In the genomic region with DNA sequence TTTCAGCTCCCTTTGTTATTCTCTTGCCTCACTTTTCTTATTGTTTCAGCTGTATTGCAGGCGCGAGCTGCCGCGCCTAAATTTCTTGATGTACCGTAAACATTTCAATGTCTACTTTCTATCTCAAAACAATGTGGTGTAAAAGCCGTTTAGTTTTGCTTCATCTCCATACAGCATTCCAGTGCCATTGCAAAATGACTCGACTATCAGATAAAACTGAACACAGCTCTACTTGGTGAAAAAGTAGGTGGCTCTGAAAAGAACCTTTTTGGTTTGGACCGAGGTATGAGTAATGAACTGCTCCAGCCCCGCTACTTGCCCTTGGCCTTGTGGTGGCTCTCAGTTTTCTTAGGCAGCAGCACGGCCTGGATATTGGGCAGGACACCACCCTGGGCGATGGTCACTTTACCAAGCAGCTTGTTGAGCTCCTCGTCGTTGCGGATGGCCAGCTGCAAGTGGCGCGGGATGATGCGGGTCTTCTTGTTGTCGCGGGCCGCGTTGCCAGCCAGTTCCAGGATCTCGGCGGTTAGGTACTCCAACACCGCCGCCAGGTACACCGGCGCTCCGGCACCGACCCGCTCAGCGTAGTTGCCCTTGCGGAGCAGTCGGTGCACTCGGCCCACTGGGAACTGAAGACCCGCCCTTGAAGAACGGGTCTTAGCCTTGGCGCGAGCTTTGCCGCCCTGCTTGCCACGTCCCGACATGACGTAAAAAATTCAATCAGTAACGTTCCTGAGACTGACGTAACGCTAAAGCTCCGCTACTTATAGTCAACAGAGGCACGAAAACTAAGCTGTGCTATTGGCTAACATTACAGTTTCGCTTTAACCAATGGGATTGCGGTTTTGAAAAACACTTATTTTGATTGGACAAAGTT, we compare ENCODE assay signal across 1 cellular context.
A peak's percentile ranks its signal among the peaks of the same experiment; 100 is the strongest.
TF ChIP-seq lines count a peak whose summit lies in the region.

No MANE protein-coding gene starts in this region.

TF ChIP-seq in HepG2, 621 proteins besides CTCF, POLR2A, EP300 and RAD21 (continued from another document and continues in another):
- TF ChIP-seq, protein P1, sequence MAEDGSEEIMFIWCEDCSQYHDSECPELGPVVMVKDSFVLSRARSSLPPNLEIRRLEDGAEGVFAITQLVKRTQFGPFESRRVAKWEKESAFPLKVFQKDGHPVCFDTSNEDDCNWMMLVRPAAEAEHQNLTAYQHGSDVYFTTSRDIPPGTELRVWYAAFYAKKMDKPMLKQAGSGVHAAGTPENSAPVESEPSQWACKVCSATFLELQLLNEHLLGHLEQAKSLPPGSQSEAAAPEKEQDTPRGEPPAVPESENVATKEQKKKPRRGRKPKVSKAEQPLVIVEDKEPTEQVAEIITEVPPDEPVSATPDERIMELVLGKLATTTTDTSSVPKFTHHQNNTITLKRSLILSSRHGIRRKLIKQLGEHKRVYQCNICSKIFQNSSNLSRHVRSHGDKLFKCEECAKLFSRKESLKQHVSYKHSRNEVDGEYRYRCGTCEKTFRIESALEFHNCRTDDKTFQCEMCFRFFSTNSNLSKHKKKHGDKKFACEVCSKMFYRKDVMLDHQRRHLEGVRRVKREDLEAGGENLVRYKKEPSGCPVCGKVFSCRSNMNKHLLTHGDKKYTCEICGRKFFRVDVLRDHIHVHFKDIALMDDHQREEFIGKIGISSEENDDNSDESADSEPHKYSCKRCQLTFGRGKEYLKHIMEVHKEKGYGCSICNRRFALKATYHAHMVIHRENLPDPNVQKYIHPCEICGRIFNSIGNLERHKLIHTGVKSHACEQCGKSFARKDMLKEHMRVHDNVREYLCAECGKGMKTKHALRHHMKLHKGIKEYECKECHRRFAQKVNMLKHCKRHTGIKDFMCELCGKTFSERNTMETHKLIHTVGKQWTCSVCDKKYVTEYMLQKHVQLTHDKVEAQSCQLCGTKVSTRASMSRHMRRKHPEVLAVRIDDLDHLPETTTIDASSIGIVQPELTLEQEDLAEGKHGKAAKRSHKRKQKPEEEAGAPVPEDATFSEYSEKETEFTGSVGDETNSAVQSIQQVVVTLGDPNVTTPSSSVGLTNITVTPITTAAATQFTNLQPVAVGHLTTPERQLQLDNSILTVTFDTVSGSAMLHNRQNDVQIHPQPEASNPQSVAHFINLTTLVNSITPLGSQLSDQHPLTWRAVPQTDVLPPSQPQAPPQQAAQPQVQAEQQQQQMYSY (CRISPR knock-in tag; IDR thresholded peaks at IDR 0.05) = peak; percentile 54
- TF ChIP-seq ZC3H13 (CRISPR knock-in tag; IDR thresholded peaks at IDR 0.05) (peak; percentile 27), ETV6 (CRISPR knock-in tag; conservative IDR thresholded peaks at IDR 0.05) (0 out of 2 replicates have a peak, but pooled peaks have one; percentile 36), FLYWCH1 (CRISPR knock-in tag; IDR thresholded peaks at IDR 0.05) (no peak), MLLT10 (CRISPR knock-in tag; IDR thresholded peaks at IDR 0.05) (no peak), MTF2 (CRISPR knock-in tag; IDR thresholded peaks at IDR 0.05; ENCODE audit: borderline replicate concordance) (no peak), STAG1 (CRISPR knock-in tag; IDR thresholded peaks at IDR 0.05) (0 out of 2 replicates have a peak, but pooled peaks have one; percentile 6), SCMH1 (CRISPR knock-in tag; IDR thresholded peaks at IDR 0.05; ENCODE audit: borderline replicate concordance) (no peak), SRSF9 (IDR thresholded peaks at IDR 0.05; ENCODE audit: borderline replicate concordance, insufficient read depth, low read depth, low read length, poor library complexity, severe bottlenecking) (no peak), SMC3 (IDR thresholded peaks at IDR 0.05; ENCODE audit: low read length) (no peak; the same call in 1 of the 2 replicates), JUN (CRISPR knock-in tag; IDR thresholded peaks at IDR 0.05) (peak; percentile 85), SRSF1 (optimal IDR thresholded peaks at IDR 0.05; ENCODE audit: low read depth, low read length) (peak; percentile 68), ZNF230 (CRISPR knock-in tag; IDR thresholded peaks at IDR 0.05) (0 out of 2 replicates have a peak, but pooled peaks have one; percentile 14), ZFP36 (IDR thresholded peaks at IDR 0.05; ENCODE audit: borderline replicate concordance, low read depth, low read length, partially characterized antibody) (no peak), REPIN1 (CRISPR knock-in tag; IDR thresholded peaks at IDR 0.05; ENCODE audit: borderline replicate concordance, low read depth) (no peak; the same call in 1 of the 2 replicates), MZF1 (CRISPR knock-in tag; IDR thresholded peaks at IDR 0.05; ENCODE audit: borderline replicate concordance) (no peak), CC2D1A (CRISPR knock-in tag; IDR thresholded peaks at IDR 0.05) (no peak; the same call in 1 of the 2 replicates), ZEB1 (IDR thresholded peaks at IDR 0.05; ENCODE audit: insufficient replicate concordance, low read depth) (peak; percentile 79), ZNF652 (CRISPR knock-in tag; IDR thresholded peaks at IDR 0.05; ENCODE audit: borderline replicate concordance, low read depth) (no peak), ZNF430 (CRISPR knock-in tag; IDR thresholded peaks at IDR 0.05) (no peak)
- TF ChIP-seq, protein P2, sequence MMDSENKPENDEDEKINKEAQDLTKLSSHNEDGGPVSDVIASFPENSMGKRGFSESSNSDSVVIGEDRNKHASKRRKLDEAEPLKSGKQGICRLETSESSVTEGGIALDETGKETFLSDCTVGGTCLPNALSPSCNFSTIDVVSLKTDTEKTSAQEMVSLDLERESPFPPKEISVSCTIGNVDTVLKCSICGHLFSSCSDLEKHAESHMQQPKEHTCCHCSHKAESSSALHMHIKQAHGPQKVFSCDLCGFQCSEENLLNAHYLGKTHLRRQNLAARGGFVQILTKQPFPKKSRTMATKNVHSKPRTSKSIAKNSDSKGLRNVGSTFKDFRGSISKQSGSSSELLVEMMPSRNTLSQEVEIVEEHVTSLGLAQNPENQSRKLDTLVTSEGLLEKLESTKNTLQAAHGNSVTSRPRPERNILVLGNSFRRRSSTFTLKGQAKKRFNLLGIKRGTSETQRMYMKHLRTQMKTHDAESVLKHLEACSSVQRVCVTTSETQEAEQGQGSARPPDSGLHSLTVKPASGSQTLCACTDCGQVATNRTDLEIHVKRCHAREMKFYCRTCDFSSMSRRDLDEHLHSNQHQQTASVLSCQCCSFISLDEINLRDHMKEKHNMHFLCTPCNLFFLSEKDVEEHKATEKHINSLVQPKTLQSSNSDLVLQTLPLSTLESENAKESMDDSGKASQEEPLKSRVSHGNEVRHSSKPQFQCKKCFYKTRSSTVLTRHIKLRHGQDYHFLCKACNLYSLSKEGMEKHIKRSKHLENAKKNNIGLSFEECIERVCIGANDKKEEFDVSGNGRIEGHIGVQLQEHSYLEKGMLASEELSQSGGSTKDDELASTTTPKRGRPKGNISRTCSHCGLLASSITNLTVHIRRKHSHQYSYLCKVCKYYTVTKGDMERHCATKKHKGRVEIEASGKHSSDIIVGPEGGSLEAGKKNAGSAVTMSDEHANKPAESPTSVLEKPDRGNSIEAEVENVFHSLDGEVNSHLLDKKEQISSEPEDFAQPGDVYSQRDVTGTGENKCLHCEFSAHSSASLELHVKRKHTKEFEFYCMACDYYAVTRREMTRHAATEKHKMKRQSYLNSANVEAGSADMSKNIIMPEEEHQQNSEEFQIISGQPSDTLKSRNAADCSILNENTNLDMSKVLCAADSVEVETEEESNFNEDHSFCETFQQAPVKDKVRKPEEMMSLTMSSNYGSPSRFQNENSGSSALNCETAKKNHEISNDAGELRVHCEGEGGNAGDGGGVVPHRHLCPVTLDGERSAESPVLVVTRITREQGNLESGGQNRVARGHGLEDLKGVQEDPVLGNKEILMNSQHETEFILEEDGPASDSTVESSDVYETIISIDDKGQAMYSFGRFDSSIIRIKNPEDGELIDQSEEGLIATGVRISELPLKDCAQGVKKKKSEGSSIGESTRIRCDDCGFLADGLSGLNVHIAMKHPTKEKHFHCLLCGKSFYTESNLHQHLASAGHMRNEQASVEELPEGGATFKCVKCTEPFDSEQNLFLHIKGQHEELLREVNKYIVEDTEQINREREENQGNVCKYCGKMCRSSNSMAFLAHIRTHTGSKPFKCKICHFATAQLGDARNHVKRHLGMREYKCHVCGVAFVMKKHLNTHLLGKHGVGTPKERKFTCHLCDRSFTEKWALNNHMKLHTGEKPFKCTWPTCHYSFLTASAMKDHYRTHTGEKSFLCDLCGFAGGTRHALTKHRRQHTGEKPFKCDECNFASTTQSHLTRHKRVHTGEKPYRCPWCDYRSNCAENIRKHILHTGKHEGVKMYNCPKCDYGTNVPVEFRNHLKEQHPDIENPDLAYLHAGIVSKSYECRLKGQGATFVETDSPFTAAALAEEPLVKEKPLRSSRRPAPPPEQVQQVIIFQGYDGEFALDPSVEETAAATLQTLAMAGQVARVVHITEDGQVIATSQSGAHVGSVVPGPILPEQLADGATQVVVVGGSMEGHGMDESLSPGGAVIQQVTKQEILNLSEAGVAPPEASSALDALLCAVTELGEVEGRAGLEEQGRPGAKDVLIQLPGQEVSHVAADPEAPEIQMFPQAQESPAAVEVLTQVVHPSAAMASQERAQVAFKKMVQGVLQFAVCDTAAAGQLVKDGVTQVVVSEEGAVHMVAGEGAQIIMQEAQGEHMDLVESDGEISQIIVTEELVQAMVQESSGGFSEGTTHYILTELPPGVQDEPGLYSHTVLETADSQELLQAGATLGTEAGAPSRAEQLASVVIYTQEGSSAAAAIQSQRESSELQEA (CRISPR knock-in tag; IDR thresholded peaks at IDR 0.05; ENCODE audit: not compliant biosample characterization) = no peak
- TF ChIP-seq, protein P3, sequence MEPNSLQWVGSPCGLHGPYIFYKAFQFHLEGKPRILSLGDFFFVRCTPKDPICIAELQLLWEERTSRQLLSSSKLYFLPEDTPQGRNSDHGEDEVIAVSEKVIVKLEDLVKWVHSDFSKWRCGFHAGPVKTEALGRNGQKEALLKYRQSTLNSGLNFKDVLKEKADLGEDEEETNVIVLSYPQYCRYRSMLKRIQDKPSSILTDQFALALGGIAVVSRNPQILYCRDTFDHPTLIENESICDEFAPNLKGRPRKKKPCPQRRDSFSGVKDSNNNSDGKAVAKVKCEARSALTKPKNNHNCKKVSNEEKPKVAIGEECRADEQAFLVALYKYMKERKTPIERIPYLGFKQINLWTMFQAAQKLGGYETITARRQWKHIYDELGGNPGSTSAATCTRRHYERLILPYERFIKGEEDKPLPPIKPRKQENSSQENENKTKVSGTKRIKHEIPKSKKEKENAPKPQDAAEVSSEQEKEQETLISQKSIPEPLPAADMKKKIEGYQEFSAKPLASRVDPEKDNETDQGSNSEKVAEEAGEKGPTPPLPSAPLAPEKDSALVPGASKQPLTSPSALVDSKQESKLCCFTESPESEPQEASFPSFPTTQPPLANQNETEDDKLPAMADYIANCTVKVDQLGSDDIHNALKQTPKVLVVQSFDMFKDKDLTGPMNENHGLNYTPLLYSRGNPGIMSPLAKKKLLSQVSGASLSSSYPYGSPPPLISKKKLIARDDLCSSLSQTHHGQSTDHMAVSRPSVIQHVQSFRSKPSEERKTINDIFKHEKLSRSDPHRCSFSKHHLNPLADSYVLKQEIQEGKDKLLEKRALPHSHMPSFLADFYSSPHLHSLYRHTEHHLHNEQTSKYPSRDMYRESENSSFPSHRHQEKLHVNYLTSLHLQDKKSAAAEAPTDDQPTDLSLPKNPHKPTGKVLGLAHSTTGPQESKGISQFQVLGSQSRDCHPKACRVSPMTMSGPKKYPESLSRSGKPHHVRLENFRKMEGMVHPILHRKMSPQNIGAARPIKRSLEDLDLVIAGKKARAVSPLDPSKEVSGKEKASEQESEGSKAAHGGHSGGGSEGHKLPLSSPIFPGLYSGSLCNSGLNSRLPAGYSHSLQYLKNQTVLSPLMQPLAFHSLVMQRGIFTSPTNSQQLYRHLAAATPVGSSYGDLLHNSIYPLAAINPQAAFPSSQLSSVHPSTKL (CRISPR knock-in tag; IDR thresholded peaks at IDR 0.05) = peak; percentile 40
- TF ChIP-seq, protein P4, sequence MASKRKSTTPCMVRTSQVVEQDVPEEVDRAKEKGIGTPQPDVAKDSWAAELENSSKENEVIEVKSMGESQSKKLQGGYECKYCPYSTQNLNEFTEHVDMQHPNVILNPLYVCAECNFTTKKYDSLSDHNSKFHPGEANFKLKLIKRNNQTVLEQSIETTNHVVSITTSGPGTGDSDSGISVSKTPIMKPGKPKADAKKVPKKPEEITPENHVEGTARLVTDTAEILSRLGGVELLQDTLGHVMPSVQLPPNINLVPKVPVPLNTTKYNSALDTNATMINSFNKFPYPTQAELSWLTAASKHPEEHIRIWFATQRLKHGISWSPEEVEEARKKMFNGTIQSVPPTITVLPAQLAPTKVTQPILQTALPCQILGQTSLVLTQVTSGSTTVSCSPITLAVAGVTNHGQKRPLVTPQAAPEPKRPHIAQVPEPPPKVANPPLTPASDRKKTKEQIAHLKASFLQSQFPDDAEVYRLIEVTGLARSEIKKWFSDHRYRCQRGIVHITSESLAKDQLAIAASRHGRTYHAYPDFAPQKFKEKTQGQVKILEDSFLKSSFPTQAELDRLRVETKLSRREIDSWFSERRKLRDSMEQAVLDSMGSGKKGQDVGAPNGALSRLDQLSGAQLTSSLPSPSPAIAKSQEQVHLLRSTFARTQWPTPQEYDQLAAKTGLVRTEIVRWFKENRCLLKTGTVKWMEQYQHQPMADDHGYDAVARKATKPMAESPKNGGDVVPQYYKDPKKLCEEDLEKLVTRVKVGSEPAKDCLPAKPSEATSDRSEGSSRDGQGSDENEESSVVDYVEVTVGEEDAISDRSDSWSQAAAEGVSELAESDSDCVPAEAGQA (IDR thresholded peaks at IDR 0.05; ENCODE audit: low read depth) = peak; percentile 99
- TF ChIP-seq, protein P4 (CRISPR knock-in tag; IDR thresholded peaks at IDR 0.05; ENCODE audit: borderline replicate concordance) = peak; percentile 54; the same call in 1 of the 2 replicates
- TF ChIP-seq, protein P5, sequence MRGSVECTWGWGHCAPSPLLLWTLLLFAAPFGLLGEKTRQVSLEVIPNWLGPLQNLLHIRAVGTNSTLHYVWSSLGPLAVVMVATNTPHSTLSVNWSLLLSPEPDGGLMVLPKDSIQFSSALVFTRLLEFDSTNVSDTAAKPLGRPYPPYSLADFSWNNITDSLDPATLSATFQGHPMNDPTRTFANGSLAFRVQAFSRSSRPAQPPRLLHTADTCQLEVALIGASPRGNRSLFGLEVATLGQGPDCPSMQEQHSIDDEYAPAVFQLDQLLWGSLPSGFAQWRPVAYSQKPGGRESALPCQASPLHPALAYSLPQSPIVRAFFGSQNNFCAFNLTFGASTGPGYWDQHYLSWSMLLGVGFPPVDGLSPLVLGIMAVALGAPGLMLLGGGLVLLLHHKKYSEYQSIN (CRISPR knock-in tag; IDR thresholded peaks at IDR 0.05; ENCODE audit: borderline replicate concordance) = 0 out of 2 replicates have a peak, but pooled peaks have one; percentile 69
- TF ChIP-seq, protein P6, sequence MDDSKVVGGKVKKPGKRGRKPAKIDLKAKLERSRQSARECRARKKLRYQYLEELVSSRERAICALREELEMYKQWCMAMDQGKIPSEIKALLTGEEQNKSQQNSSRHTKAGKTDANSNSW (CRISPR knock-in tag; IDR thresholded peaks at IDR 0.05; ENCODE audit: borderline replicate concordance) = no peak; the same call in 1 of the 2 replicates
